ENCODE assay signal across 9 cellular contexts in the genomic region with DNA sequence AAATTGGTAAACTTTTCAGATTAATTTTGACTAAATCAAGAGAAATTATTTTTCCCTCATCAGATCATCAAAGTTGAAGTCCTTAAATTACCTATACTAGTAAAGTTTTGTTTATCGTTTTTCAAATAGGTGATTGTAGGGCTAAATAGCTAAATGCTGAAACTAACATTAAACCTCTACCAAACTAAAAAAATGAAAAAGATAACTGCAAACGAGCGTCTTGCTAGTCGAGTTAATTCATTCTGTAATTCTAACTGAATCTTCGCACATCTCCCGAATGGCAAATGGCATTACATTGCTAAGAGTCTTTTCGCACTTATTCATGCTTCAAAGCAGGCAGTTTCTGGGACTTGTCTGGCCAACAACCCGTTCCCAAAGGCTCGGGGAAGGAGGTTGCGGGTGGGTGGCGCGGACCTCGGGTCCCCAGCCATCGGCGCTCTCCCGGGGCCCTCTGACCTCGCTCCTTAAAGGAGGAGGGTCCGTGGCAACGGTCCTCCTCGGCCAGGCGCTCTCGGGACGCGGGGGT. TPM values are rescaled to one million over a fixed set of nuclear protein-coding genes. Genes with fewer than 3 reads are reported as not detected.
DNase-seq lines count a peak whose midpoint lies in the region; ATAC-seq, FAIRE-seq and TF ChIP-seq lines count a peak whose summit lies in the region.
"Had no signal": no experiment of that assay in that cellular context is flagged by ENCODE, and none has a peak within 500 bp of the region (broad histone marks: within the 10 kb centered on the region; RNA-seq: fewer than 3 reads in every experiment).

No MANE protein-coding gene starts in this region.

- H3K36me3 ChIP-seq in CD8-positive, alpha-beta memory T cell (ENCODE audit: insufficient read depth, low read length), result no peaks in the 10 kb centered on the region
- H3K36me3 ChIP-seq in duodenal mucosa (ENCODE audit: control insufficient read depth in 1 of 2, insufficient read depth in 2 of 2, low read length in 2 of 2), result no peaks in the 10 kb centered on the region
- H3K36me3 ChIP-seq: neutrophil had no signal

- peak overlapping the region; percentile 63 to 82 (median 67) for H3K4me3 Mint-ChIP-seq in CD8-positive, alpha-beta memory T cell
- H3K4me3 Mint-ChIP-seq in naive B cell, result peak overlapping the region; percentile 63 to 80 (median 69)

- H3K27me3 Mint-ChIP-seq in CD8-positive, alpha-beta memory T cell, result peaks cover 40 to 74% of the 10 kb centered on the region in 2 donors
- peaks cover 59 to 67% (median 63%) of the 10 kb centered on the region in 3 donors for H3K27me3 Mint-ChIP-seq in naive B cell

- no peak for FAIRE-seq in GM12891 (lab: Jason Lieb, UNC)

- CTCF ChIA-PET in CD8-positive, alpha-beta memory T cell (lab: Charles Lee), result no interaction called here

- no peaks in the 10 kb centered on the region for H3K4me1 ChIP-seq in CD8-positive, alpha-beta memory T cell (ENCODE audit: insufficient read depth, low read length)
- H3K4me1 ChIP-seq in duodenal mucosa (ENCODE audit: control insufficient read depth in 1 of 2, insufficient read depth in 2 of 2, low read length in 2 of 2), result no peaks in the 10 kb centered on the region

- no peaks in the 10 kb centered on the region for H3K36me3 Mint-ChIP-seq in CD8-positive, alpha-beta memory T cell
- H3K36me3 Mint-ChIP-seq in naive B cell, result no peaks in the 10 kb centered on the region

- DNase-seq in CD8-positive, alpha-beta memory T cell, result no peak
- peak; percentile 29 for DNase-seq in LHCN-M2 (ENCODE audit: low read depth)
- DNase-seq in naive B cell, result no peak
- no peak for DNase-seq in G401 (ENCODE audit: low spot score)
- DNase-seq in T-helper 9 cell, result no peak
- no peak for DNase-seq in GM12891 (ENCODE audit: insufficient read length, low spot score)

- no peak overlapping the region for H3K4me3 ChIP-seq in CD8-positive, alpha-beta memory T cell (ENCODE audit: low read length)
- peak overlapping the region; percentile 63 to 67 for H3K4me3 ChIP-seq in duodenal mucosa (ENCODE audit: low read depth in 1 of 2, low read length in 2 of 2)

- ATAC-seq in naive B cell (ENCODE audit: low read depth in 2 of 2), result no peak
- no peak for ATAC-seq in HG03097 (IDR thresholded peaks at IDR 0.05; ENCODE audit: low FRiP score, unreplicated experiment)

- POLR2A ChIA-PET in CD8-positive, alpha-beta memory T cell (lab: Charles Lee), result no interaction called here

- H3K9me3 Mint-ChIP-seq in CD8-positive, alpha-beta memory T cell, result no peaks in the 10 kb centered on the region
- H3K9me3 Mint-ChIP-seq in naive B cell, result peaks cover 0 to 2% (median 0%) of the 10 kb centered on the region in 7 donors

- no peak for TF ChIP-seq POLR2A in GM12891 (IDR thresholded peaks at IDR 0.05; ENCODE audit: low read depth, low read length)

- H3K9me3 ChIP-seq in CD8-positive, alpha-beta memory T cell (ENCODE audit: low read length), result no peaks in the 10 kb centered on the region
- H3K9me3 ChIP-seq in duodenal mucosa (ENCODE audit: control insufficient read depth in 1 of 2, low read length in 2 of 2), result no peaks in the 10 kb centered on the region
- H3K9me3 ChIP-seq: neutrophil had no signal

- H3K9ac ChIP-seq in duodenal mucosa (ENCODE audit: low read depth in 1 of 2, low read length in 2 of 2), result peak overlapping the region in 1 of 2 donors; percentile 51

- H3K27me3 ChIP-seq in CD8-positive, alpha-beta memory T cell (ENCODE audit: insufficient read depth, low read length, poor library complexity, severe bottlenecking), result peaks cover 21% of the 10 kb centered on the region
- H3K27me3 ChIP-seq in duodenal mucosa (ENCODE audit: control insufficient read depth in 1 of 2, insufficient read depth in 2 of 2, low read length in 2 of 2), result peaks cover 14 to 16% of the 10 kb centered on the region in 2 donors

- H3K4me1 Mint-ChIP-seq in CD8-positive, alpha-beta memory T cell, result peaks cover 9 to 17% (median 17%) of the 10 kb centered on the region in 3 donors
- peaks cover 6 to 7% (median 6%) of the 10 kb centered on the region in 3 donors for H3K4me1 Mint-ChIP-seq in naive B cell

- no peak overlapping the region for H3K27ac Mint-ChIP-seq in CD8-positive, alpha-beta memory T cell
- H3K27ac Mint-ChIP-seq in naive B cell, result no peak overlapping the region

- no peak overlapping the region for H3K27ac ChIP-seq in CD8-positive, alpha-beta memory T cell (ENCODE audit: low read depth, low read length)
- no peak overlapping the region for H3K27ac ChIP-seq in duodenal mucosa (ENCODE audit: low read depth, low read length)
- H3K27ac ChIP-seq: neutrophil had no signal

- in situ Hi-C loops in G401 (cut with HindIII; ENCODE audit: low sequenced_read_pairs), result no loop called here

TF ChIP-seq in GM12891, 5 proteins besides CTCF, POLR2A, EP300 and RAD21:
- no peak for TF ChIP-seq POLR2AphosphoS5 (IDR thresholded peaks at IDR 0.05; ENCODE audit: low read depth, low read length)
- no peak for TF ChIP-seq SPI1 (IDR thresholded peaks at IDR 0.05; ENCODE audit: low read depth, low read length)
- TF ChIP-seq PAX5 (IDR thresholded peaks at IDR 0.05; ENCODE audit: insufficient read depth, low read length, severe bottlenecking), result no peak
- no peak for TF ChIP-seq POU2F2 (IDR thresholded peaks at IDR 0.05; ENCODE audit: low read depth, low read length)
- TF ChIP-seq TAF1 (IDR thresholded peaks at IDR 0.05; ENCODE audit: low read depth, low read length), result no peak

RNA-seq across cellular contexts. Expression of a gene that starts 43.8 kb away (rescaled TPM):
- not detected for total RNA-seq in CD8-positive, alpha-beta memory T cell
- polyA plus RNA-seq in CD8-positive, alpha-beta memory T cell, result not detected
- total RNA-seq in LHCN-M2 (2014; rRNA removed), result 64.8 and 77.9 TPM in 2 replicates
- 28.9 TPM for polyA plus RNA-seq in LHCN-M2 (2012)
- polyA plus RNA-seq in naive B cell (ENCODE audit: low read depth in 6 of 6), result not detected
- total RNA-seq in G401 (2014; rRNA removed; shearing (Covaris generic)), result 36.4 and 37.8 TPM in 2 replicates
- 0.27 TPM for polyA plus RNA-seq in GM12891 (2012; ENCODE audit: low read depth, missing spikeins)

Comparison
In these comparisons a context has a peak if more than half of its experiments do, and no peak if none do; other contexts are left out.
1. RNA of a gene that starts 43.8 kb away (total RNA-seq): 64.8 to 77.9 TPM in LHCN-M2 and 36.4 to 37.8 TPM in G401; not detected in CD8-positive, alpha-beta memory T cell; every median in the first group is over 10 times any median in the second.